In the genomic region with DNA sequence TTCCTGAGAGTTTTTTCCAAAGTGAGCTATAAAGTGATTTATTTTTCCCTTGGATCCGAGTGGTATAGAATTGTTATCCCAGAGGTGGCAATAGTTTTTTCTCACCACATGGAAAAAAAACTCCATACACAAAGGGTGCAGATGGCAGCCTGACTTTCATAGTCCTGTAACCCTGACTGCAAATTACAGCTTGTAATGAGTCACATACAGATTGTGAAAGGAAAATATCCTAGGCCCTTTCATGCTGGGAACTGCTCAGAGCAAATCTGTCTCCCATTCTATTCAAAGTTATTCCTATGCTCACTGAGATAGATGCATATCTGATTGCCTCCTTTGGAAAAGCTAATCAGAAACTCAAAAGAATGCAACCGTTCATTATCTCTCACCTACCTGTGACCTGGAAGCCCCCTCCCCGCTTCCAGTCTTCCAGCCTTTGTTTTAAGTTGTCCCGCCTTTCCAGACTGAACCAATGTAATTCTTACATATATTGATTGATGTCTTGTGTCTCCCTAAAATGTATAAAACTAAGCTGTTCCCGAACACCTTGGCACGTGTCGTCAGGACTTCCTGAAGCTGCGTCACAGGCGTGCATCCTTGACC, we compare ENCODE assay signal across 19 cellular contexts.
DNase-seq lines count a peak whose midpoint lies in the region; ATAC-seq, FAIRE-seq and TF ChIP-seq lines count a peak whose summit lies in the region.
"Had no signal": no experiment of that assay in that cellular context is flagged by ENCODE, and none has a peak within 500 bp of the region (broad histone marks: within the 10 kb centered on the region; RNA-seq: fewer than 3 reads in every experiment).

No MANE protein-coding gene starts in this region.

- DNase-seq in GM04504 (ENCODE audit: low read depth) (peak; percentile 23), NCI-H2081 (lab: John Stamatoyannopoulos, UW) (peak; percentile 21 to 69), H1 (ENCODE audit: low read depth in 1 of 2, low spot score in 2 of 2) (no peak), progenitor cell of endocrine pancreas (ENCODE audit: low spot score, unreplicated experiment) (no peak), MM.1S (no peak), DMS79 treated with DMSO at 0.1 percent for 48 hours (lab: John Stamatoyannopoulos, UW) (no peak)
- DNase-seq: activated CD4-positive, alpha-beta memory T cell treated with anti-CD3 and anti-CD28 coated beads for 36 hours; EL; lower lobe of right lung; NCI-H510A; nephron progenitor cell; stimulated activated naive CD4-positive, alpha-beta T cell; T1000 had no signal

- peak overlapping the region; percentile 16; the same call in 1 of the 2 replicates for H2BK5ac ChIP-seq in H1 (ENCODE audit: low read depth, low read length)

- TF ChIP-seq RAD21 in H1 (IDR thresholded peaks at IDR 0.05 in 1 of 2, conservative IDR thresholded peaks at IDR 0.05 in 1 of 2; ENCODE audit: low read depth in 2 of 2, low read length in 2 of 2), result no peak

- H3K27me3 ChIP-seq in H1 (replicated peaks in 1 of 4; ENCODE audit: control insufficient read depth in 3 of 4, extremely low read depth in 1 of 4, insufficient read depth in 3 of 4, low read length in 3 of 4), result no peaks in the 10 kb centered on the region
- H3K27me3 ChIP-seq in MM.1S (replicated peaks; ENCODE audit: insufficient read depth, low read length), result no peaks in the 10 kb centered on the region

- no peaks in the 10 kb centered on the region for H3K79me1 ChIP-seq in H1 (ENCODE audit: low read depth, low read length)

- 0 out of 2 replicates have a peak overlapping the region, but pooled peaks have one; percentile 50 for H2BK12ac ChIP-seq in H1 (ENCODE audit: low read depth, low read length)

- WGBS in H1 (ENCODE audit: extremely low coverage in 1 of 2, insufficient coverage in 1 of 2, insufficient read length in 1 of 2, insufficient replicate concordance in 2 of 2, low coverage in 1 of 2, low lambda C conversion rate in 2 of 2, missing lambda C conversion rate in 1 of 2), 2 experiments, result 60% methylated on average over 9 of the region's 9 CpGs; no CpG with 5 or more reads in 1 of the 2 experiments

- FAIRE-seq in H1 (lab: Jason Lieb, UNC), result no peak
- FAIRE-seq: GM18507 had no signal

- no peak for TF ChIP-seq EP300 in H1 (IDR thresholded peaks at IDR 0.05; ENCODE audit: borderline replicate concordance in 1 of 2, low read depth in 2 of 2, low read length in 2 of 2)

- TF ChIP-seq POLR2A in H1 (IDR thresholded peaks at IDR 0.05; ENCODE audit: control extremely low read depth in 1 of 2, low read depth in 2 of 2, low read length in 2 of 2), result no peak

- H4K5ac ChIP-seq in H1 (ENCODE audit: insufficient read length, low read depth, low read length), result no peak overlapping the region

- peaks cover 6% of the 10 kb centered on the region for H3K36me3 Mint-ChIP-seq in progenitor cell of endocrine pancreas (ENCODE audit: insufficient read depth)
- H3K36me3 Mint-ChIP-seq: activated CD4-positive, alpha-beta memory T cell treated with anti-CD3 and anti-CD28 coated beads for 36 hours; brain had no signal

- no peaks in the 10 kb centered on the region for H3K79me2 ChIP-seq in H1 (ENCODE audit: control insufficient read depth in 1 of 2, insufficient read depth in 2 of 2, low read length in 2 of 2)
- H3K79me2 ChIP-seq in MM.1S (ENCODE audit: low read length), result no peaks in the 10 kb centered on the region

- no peak overlapping the region for H3K23ac ChIP-seq in H1 (ENCODE audit: insufficient read length)

- H3K27ac ChIP-seq in H1 (ENCODE audit: low read depth, low read length) (no peak overlapping the region), MM.1S (ENCODE audit: low read length) (no peak overlapping the region)
- H3K27ac ChIP-seq: C4-2B, lower lobe of right lung had no signal

- peaks cover 0 to 3% of the 10 kb centered on the region in 2 experiments; a peak in 1 of 4 replicates for H3K9me3 ChIP-seq in H1 (ENCODE audit: insufficient read depth in 2 of 2, low read depth in 1 of 2, low read length in 1 of 2)
- no peaks in the 10 kb centered on the region for H3K9me3 ChIP-seq in MM.1S (replicated peaks; ENCODE audit: insufficient read depth, low read length)
- H3K9me3 ChIP-seq: lower lobe of right lung had no signal

- H2AFZ ChIP-seq in H1 (ENCODE audit: low read length) (no peak overlapping the region), MM.1S (ENCODE audit: low read length) (no peak overlapping the region)

- H3K18ac ChIP-seq in H1 (ENCODE audit: extremely low read depth, low read length), result peak overlapping the region; percentile 24; the same call in 1 of the 2 replicates

- no peak overlapping the region for H2BK120ac ChIP-seq in H1 (replicated peaks; ENCODE audit: low read depth, low read length)

- H3K23me2 ChIP-seq in H1 (ENCODE audit: low read depth, low read length), result no peaks in the 10 kb centered on the region

- peak overlapping the region; percentile 98 for H3K27ac Mint-ChIP-seq in progenitor cell of endocrine pancreas
- H3K27ac Mint-ChIP-seq: activated CD4-positive, alpha-beta memory T cell treated with anti-CD3 and anti-CD28 coated beads for 36 hours; activated T-helper 17 cell treated with anti-CD3 and anti-CD28 coated beads, Interleukin-2, amount 50 U/mL, for 72 hours; nephron progenitor cell had no signal

- H3K4me3 ChIP-seq in H1 (ENCODE audit: extremely low read depth in 1 of 4, insufficient read depth in 2 of 4, low read depth in 3 of 4, low read length in 4 of 4) (no peak overlapping the region), MM.1S (ENCODE audit: low read length) (no peak overlapping the region)
- H3K4me3 ChIP-seq: lower lobe of right lung had no signal

- H3K4me2 ChIP-seq in H1 (ENCODE audit: insufficient read depth in 1 of 2, low read depth in 2 of 2, low read length in 2 of 2), result peak overlapping the region in 1 of 2 experiments; percentile 89; a peak in 2 of 4 replicates
- no peak overlapping the region for H3K4me2 ChIP-seq in MM.1S (ENCODE audit: low read depth, low read length)

- H3K36me3 ChIP-seq in H1 (ENCODE audit: control insufficient read depth in 2 of 4, insufficient read depth in 4 of 4, low read length in 3 of 4) (peaks cover 0 to 4% (median 0%) of the 10 kb centered on the region in 4 experiments; a peak in 1 of 8 replicates), MM.1S (replicated peaks; ENCODE audit: insufficient read depth, low read length) (no peaks in the 10 kb centered on the region)
- H3K36me3 ChIP-seq: lower lobe of right lung had no signal

- no peak overlapping the region for H3K4ac ChIP-seq in H1 (replicated peaks; ENCODE audit: insufficient read length, low read depth, low read length)

- H3K27me3 Mint-ChIP-seq in progenitor cell of endocrine pancreas, result no peaks in the 10 kb centered on the region
- H3K27me3 Mint-ChIP-seq: brain had no signal

- peaks cover 6 to 15% (median 10%) of the 10 kb centered on the region in 4 experiments for H3K4me1 ChIP-seq in H1 (replicated peaks in 1 of 4; ENCODE audit: control insufficient read depth in 3 of 4, insufficient read depth in 4 of 4, low read length in 3 of 4)
- H3K4me1 ChIP-seq in MM.1S (ENCODE audit: low read length), result no peaks in the 10 kb centered on the region
- H3K4me1 ChIP-seq: lower lobe of right lung had no signal

- no peak for ATAC-seq in GM21529 (IDR thresholded peaks at IDR 0.05; ENCODE audit: unreplicated experiment)
- ATAC-seq: activated T-helper 17 cell treated with anti-CD3 and anti-CD28 coated beads, Interleukin-2, amount 50 U/mL, for 72 hours; lower lobe of right lung; sciatic nerve had no signal

- no peaks in the 10 kb centered on the region for H3K9me2 ChIP-seq in MM.1S (replicated peaks; ENCODE audit: insufficient read depth, low read length)

- H3K14ac ChIP-seq in H1 (ENCODE audit: insufficient read length), result no peak overlapping the region

- no peaks in the 10 kb centered on the region for H4K20me1 ChIP-seq in H1 (replicated peaks in 1 of 2; ENCODE audit: control insufficient read depth in 1 of 2, insufficient read depth in 2 of 2, low read length in 2 of 2)
- H4K20me1 ChIP-seq in MM.1S (ENCODE audit: insufficient read depth, low read length), result no peaks in the 10 kb centered on the region

- H2AK5ac ChIP-seq in H1 (ENCODE audit: low read depth, low read length), result peak overlapping the region; percentile 1; the same call in 1 of the 2 replicates

- POLR2A ChIA-PET in H1 (lab: Charles Lee; ENCODE audit: partially characterized antibody), result no interaction called here

- H3K9ac ChIP-seq in H1 (replicated peaks in 1 of 4; ENCODE audit: extremely low read depth in 1 of 4, low read depth in 3 of 4, low read length in 3 of 4) (no peak overlapping the region), MM.1S (ENCODE audit: low read length) (no peak overlapping the region)

- H2BK15ac ChIP-seq in H1 (ENCODE audit: low read length), result no peak overlapping the region

- H3K4me3 Mint-ChIP-seq in progenitor cell of endocrine pancreas (ENCODE audit: low read depth), result peak overlapping the region; percentile 65
- H3K4me3 Mint-ChIP-seq: activated CD4-positive, alpha-beta memory T cell treated with anti-CD3 and anti-CD28 coated beads for 36 hours; activated T-helper 17 cell treated with anti-CD3 and anti-CD28 coated beads, Interleukin-2, amount 50 U/mL, for 72 hours; brain; nephron progenitor cell had no signal

- CTCF ChIA-PET in H1 (lab: Charles Lee; ENCODE audit: partially characterized antibody), result interaction anchor here (1.0 kb wide), 1 partner anchor 48 kb away, joined by 3 read pairs; no protein-coding TSS in a partner anchor

- H3K9me3 Mint-ChIP-seq in progenitor cell of endocrine pancreas (ENCODE audit: low read depth), result no peaks in the 10 kb centered on the region
- H3K9me3 Mint-ChIP-seq: activated T-helper 17 cell treated with anti-CD3 and anti-CD28 coated beads, Interleukin-2, amount 50 U/mL, for 72 hours had no signal

- H3K4me1 Mint-ChIP-seq in progenitor cell of endocrine pancreas (ENCODE audit: low read depth), result peaks cover 38% of the 10 kb centered on the region
- H3K4me1 Mint-ChIP-seq: activated T-helper 17 cell treated with anti-CD3 and anti-CD28 coated beads, Interleukin-2, amount 50 U/mL, for 72 hours had no signal

- no peak overlapping the region for H4K91ac ChIP-seq in H1 (replicated peaks; ENCODE audit: insufficient read length, low read length)

- H3K56ac ChIP-seq in H1 (replicated peaks; ENCODE audit: insufficient read length, low read depth, low read length), result no peak overlapping the region

- TF ChIP-seq CTCF in H1 (IDR thresholded peaks at IDR 0.05; ENCODE audit: control extremely low read depth in 1 of 3, insufficient read depth in 1 of 3, low read depth in 1 of 3, low read length in 3 of 3), result no peak
- no peak for TF ChIP-seq CTCF in progenitor cell of endocrine pancreas (IDR thresholded peaks at IDR 0.05; ENCODE audit: unreplicated experiment)
- TF ChIP-seq CTCF in MM.1S (IDR thresholded peaks at IDR 0.05; ENCODE audit: low read length), result no peak

- H3F3A ChIP-seq in MM.1S (ENCODE audit: insufficient read depth, low read length), result no peaks in the 10 kb centered on the region

- no peak overlapping the region for H2BK20ac ChIP-seq in H1 (ENCODE audit: low read length)

- no peak overlapping the region for H4K8ac ChIP-seq in H1 (ENCODE audit: extremely low read depth, insufficient read depth, low read length)

TF ChIP-seq in H1, 55 proteins besides CTCF, POLR2A, EP300 and RAD21 (continues in another document):
- TF ChIP-seq CREB1 (IDR thresholded peaks at IDR 0.05) (no peak), TEAD4 (IDR thresholded peaks at IDR 0.05; ENCODE audit: low read depth, low read length) (no peak), GTF2F1 (IDR thresholded peaks at IDR 0.05; ENCODE audit: borderline replicate concordance, low read depth, low read length) (no peak), JUN (IDR thresholded peaks at IDR 0.05; ENCODE audit: low read depth, low read length) (no peak)

Comparison
In these comparisons a context has a peak if more than half of its experiments do, and no peak if none do; other contexts are left out.
1. DNase-seq: peak in GM04504 (single experiment) and NCI-H2081 (2 of 2); none in H1 (0 of 2), progenitor cell of endocrine pancreas (single experiment), MM.1S (single experiment) and DMS79 treated with DMSO at 0.1 percent for 48 hours (single experiment).